In the genomic region with DNA sequence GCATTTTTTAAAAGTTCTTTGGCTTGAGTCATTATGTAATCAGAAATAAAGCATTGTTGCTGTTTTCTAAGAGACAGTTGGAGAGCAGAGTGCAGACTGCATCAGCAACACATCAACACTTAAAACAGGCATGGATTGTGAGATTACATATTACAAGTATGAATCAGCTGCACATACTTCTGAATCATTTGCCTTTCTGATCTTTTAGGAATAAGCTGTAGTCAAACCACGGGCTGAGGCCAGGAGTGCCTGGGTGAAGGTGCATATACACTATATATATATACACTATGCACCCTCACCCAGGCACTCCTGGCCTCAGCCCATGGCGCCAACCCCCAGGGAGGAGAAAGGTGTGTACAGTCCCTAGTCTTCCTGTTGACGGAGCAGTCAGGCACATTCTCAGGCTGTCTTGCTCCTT, we compare ENCODE assay signal across 19 cellular contexts. TPM values are rescaled to one million over a fixed set of nuclear protein-coding genes. Genes with fewer than 3 reads are reported as not detected.
DNase-seq lines count a peak whose midpoint lies in the region; ATAC-seq and TF ChIP-seq lines count a peak whose summit lies in the region.
"Had no signal": no experiment of that assay in that cellular context is flagged by ENCODE, and none has a peak within 500 bp of the region (broad histone marks: within the 10 kb centered on the region; RNA-seq: fewer than 3 reads in every experiment).

No MANE protein-coding gene starts in this region.

- no peaks in the 10 kb centered on the region for H3K36me3 ChIP-seq in PC-3 (ENCODE audit: low read depth, low read length)
- H3K36me3 ChIP-seq: lower lobe of right lung, tibial artery had no signal

- peaks cover 32% of the 10 kb centered on the region for H3K4me1 ChIP-seq in PC-3 (ENCODE audit: insufficient read depth, low read length)
- H3K4me1 ChIP-seq: lower lobe of right lung had no signal

- peaks cover 7% of the 10 kb centered on the region for H3K27me3 Mint-ChIP-seq in activated CD8-positive, alpha-beta T cell treated with anti-CD3 and anti-CD28 coated beads, Interleukin-2, amount 10 ng/mL, durations not matched to agents 7 days and 5 days (ENCODE audit: low read depth)

- no peaks in the 10 kb centered on the region for H3F3A ChIP-seq in PC-3 (ENCODE audit: low read length, unreplicated experiment)

- POLR2A ChIA-PET in PC-3 (lab: Charles Lee; ENCODE audit: unreplicated experiment): no interaction called here
- POLR2A ChIA-PET in activated CD8-positive, alpha-beta T cell treated with anti-CD3 and anti-CD28 coated beads, Interleukin-2, amount 10 ng/mL, durations not matched to agents 7 days and 5 days (lab: Charles Lee): no interaction called here

- CTCF ChIA-PET in PC-3 (lab: Charles Lee): no interaction called here
- CTCF ChIA-PET in activated CD8-positive, alpha-beta T cell treated with anti-CD3 and anti-CD28 coated beads, Interleukin-2, amount 10 ng/mL, durations not matched to agents 7 days and 5 days (lab: Charles Lee): no interaction called here

- no peaks in the 10 kb centered on the region for H3K9me3 Mint-ChIP-seq in activated CD8-positive, alpha-beta T cell treated with anti-CD3 and anti-CD28 coated beads, Interleukin-2, amount 10 ng/mL, durations not matched to agents 7 days and 5 days (ENCODE audit: insufficient read depth)
- H3K9me3 Mint-ChIP-seq: activated naive CD4-positive, alpha-beta T cell treated with anti-CD3 and anti-CD28 coated beads, Interleukin-2, amount 50 U/mL, for 72 hours; CD8-positive, alpha-beta memory T cell; natural killer cell treated with Interleukin-12 subunit alpha and Interleukin-12 subunit beta and Interleukin-15 and Interleukin-18, amount 100 ng/mL, for 72 hours had no signal

- H2AFZ ChIP-seq in PC-3 (ENCODE audit: low read length): no peak overlapping the region

- no TSS peak for BruUV-seq in PC-3 (replicated peaks; lab: Mats Ljungman, UMichigan)

- H3K27ac ChIP-seq in PC-3 (ENCODE audit: low read length): no peak overlapping the region
- H3K27ac ChIP-seq: KMS-11, lower lobe of right lung, tibial artery had no signal

- DNase-seq in GM04503 (ENCODE audit: low read depth): peak; percentile 44
- DNase-seq in PC-3: peak; percentile 85
- peak; percentile 57 for DNase-seq in epithelial cell of esophagus (ENCODE audit: low read depth)
- DNase-seq in retinal pigment epithelial cell (ENCODE audit: low read depth): peak; percentile 20
- no peak for DNase-seq in activated CD8-positive, alpha-beta T cell treated with anti-CD3 and anti-CD28 coated beads, Interleukin-2, amount 10 ng/mL, durations not matched to agents 7 days and 5 days
- no peak for DNase-seq in GOT3 (lab: John Stamatoyannopoulos, UW)
- DNase-seq in mucosa of gallbladder (ENCODE audit: low spot score): no peak
- DNase-seq: CD8-positive, alpha-beta memory T cell; GDM1; lower lobe of right lung; NCI-H1694; stimulated activated CD8-positive, alpha-beta memory T cell treated with anti-CD3 and anti-CD28 coated beads, Interleukin-4, amount 100 ng/mL, for 48 hours; T-helper 1 cell; tibial artery had no signal

- H3K4me1 Mint-ChIP-seq in activated CD8-positive, alpha-beta T cell treated with anti-CD3 and anti-CD28 coated beads, Interleukin-2, amount 10 ng/mL, durations not matched to agents 7 days and 5 days (ENCODE audit: low read depth): no peaks in the 10 kb centered on the region
- H3K4me1 Mint-ChIP-seq: CD8-positive, alpha-beta memory T cell had no signal

- TF ChIP-seq CTCF in PC-3 (conservative IDR thresholded peaks at IDR 0.05; ENCODE audit: low read depth, low read length) (no peak), epithelial cell of esophagus (IDR thresholded peaks at IDR 0.05; ENCODE audit: insufficient read depth, low read depth, low read length, missing control alignments) (no peak), retinal pigment epithelial cell (conservative IDR thresholded peaks at IDR 0.05; ENCODE audit: low read depth, low read length) (no peak)

- H3K4me2 ChIP-seq in PC-3 (ENCODE audit: low read length): peak overlapping the region; percentile 63
- H3K4me2 ChIP-seq: KMS-11 had no signal

- no peaks in the 10 kb centered on the region for H3K79me2 ChIP-seq in PC-3 (ENCODE audit: low read length)

- H3K27me3 ChIP-seq in PC-3 (ENCODE audit: low read length): no peaks in the 10 kb centered on the region

- no peak overlapping the region for H3K4me3 ChIP-seq in PC-3 (ENCODE audit: low read length)
- H3K4me3 ChIP-seq in epithelial cell of esophagus (ENCODE audit: low read length): no peak overlapping the region
- no peak overlapping the region for H3K4me3 ChIP-seq in retinal pigment epithelial cell (ENCODE audit: low read length)
- H3K4me3 ChIP-seq: lower lobe of right lung, tibial artery had no signal

- H3K9me3 ChIP-seq in PC-3 (ENCODE audit: low read length): no peaks in the 10 kb centered on the region
- H3K9me3 ChIP-seq: lower lobe of right lung, tibial artery had no signal

- no peaks in the 10 kb centered on the region; the same call in 1 of the 2 replicates for H4K20me1 ChIP-seq in PC-3 (ENCODE audit: low read length)

- no peak overlapping the region for H3K9ac ChIP-seq in PC-3 (ENCODE audit: low read length)
- H3K9ac ChIP-seq: KMS-11 had no signal

- H3K9me2 ChIP-seq in PC-3 (replicated peaks; ENCODE audit: low read length): no peaks in the 10 kb centered on the region

- H3K27ac Mint-ChIP-seq in activated CD8-positive, alpha-beta T cell treated with anti-CD3 and anti-CD28 coated beads, Interleukin-2, amount 10 ng/mL, durations not matched to agents 7 days and 5 days: no peak overlapping the region
- H3K27ac Mint-ChIP-seq: activated naive CD4-positive, alpha-beta T cell treated with anti-CD3 and anti-CD28 coated beads, Interleukin-2, amount 50 U/mL, for 72 hours; CD8-positive, alpha-beta memory T cell; natural killer cell treated with Interleukin-12 subunit alpha and Interleukin-12 subunit beta and Interleukin-15 and Interleukin-18, amount 100 ng/mL, for 72 hours had no signal

- intact Hi-C loops in PC-3 (cut with micrococcal nuclease): no loop called here

- peak; percentile 67 for ATAC-seq in PC-3
- ATAC-seq in activated CD8-positive, alpha-beta T cell treated with anti-CD3 and anti-CD28 coated beads, Interleukin-2, amount 10 ng/mL, durations not matched to agents 7 days and 5 days: no peak
- ATAC-seq: lower lobe of right lung; natural killer cell treated with Interleukin-12 subunit alpha and Interleukin-12 subunit beta and Interleukin-15 and Interleukin-18, amount 100 ng/mL, for 72 hours had no signal

- H3K36me3 Mint-ChIP-seq in activated CD8-positive, alpha-beta T cell treated with anti-CD3 and anti-CD28 coated beads, Interleukin-2, amount 10 ng/mL, durations not matched to agents 7 days and 5 days (ENCODE audit: low read depth): no peaks in the 10 kb centered on the region
- H3K36me3 Mint-ChIP-seq: activated naive CD4-positive, alpha-beta T cell treated with anti-CD3 and anti-CD28 coated beads, Interleukin-2, amount 50 U/mL, for 72 hours; natural killer cell treated with Interleukin-12 subunit alpha and Interleukin-12 subunit beta and Interleukin-15 and Interleukin-18, amount 100 ng/mL, for 72 hours had no signal

- H3K4me3 Mint-ChIP-seq in activated CD8-positive, alpha-beta T cell treated with anti-CD3 and anti-CD28 coated beads, Interleukin-2, amount 10 ng/mL, durations not matched to agents 7 days and 5 days: no peak overlapping the region
- H3K4me3 Mint-ChIP-seq: CD8-positive, alpha-beta memory T cell; natural killer cell treated with Interleukin-12 subunit alpha and Interleukin-12 subunit beta and Interleukin-15 and Interleukin-18, amount 100 ng/mL, for 72 hours had no signal

RNA-seq across cellular contexts. Expression of a gene that starts 52.4 kb away (rescaled TPM):
- total RNA-seq in PC-3 (2014; rRNA removed) (not detected in 2 replicates), mucosa of gallbladder (not detected)
- not detected for total RNA-seq in activated CD8-positive, alpha-beta T cell treated with anti-CD3 and anti-CD28 coated beads, Interleukin-2, amount 10 ng/mL, durations not matched to agents 7 days and 5 days
- total RNA-seq: activated naive CD4-positive, alpha-beta T cell treated with anti-CD3 and anti-CD28 coated beads, Interleukin-2, amount 50 U/mL, for 72 hours; CD8-positive, alpha-beta memory T cell; epithelial cell of proximal tubule; lower lobe of right lung; natural killer cell treated with Interleukin-12 subunit alpha and Interleukin-12 subunit beta and Interleukin-15 and Interleukin-18, amount 100 ng/mL, for 72 hours; right cardiac atrium had no signal

Comparison
In these comparisons a context has a peak if more than half of its experiments do, and no peak if none do; other contexts are left out.
1. DNase-seq: peak in GM04503 (single experiment), PC-3 (single experiment), epithelial cell of esophagus (single experiment) and retinal pigment epithelial cell (single experiment); none in activated CD8-positive, alpha-beta T cell treated with anti-CD3 and anti-CD28 coated beads, Interleukin-2, amount 10 ng/mL, durations not matched to agents 7 days and 5 days (single experiment), GOT3 (single experiment) and mucosa of gallbladder (single experiment).